In genomic region chr12:132014092-132014914, GRCh38 we compare ENCODE assay signal across 22 cellular contexts.
DNase-seq lines count a peak whose midpoint lies in the region; ATAC-seq and TF ChIP-seq lines count a peak whose summit lies in the region.
"Had no signal": no experiment of that assay in that cellular context is flagged by ENCODE, and none has a peak within 500 bp of the region (broad histone marks: within the 10 kb centered on the region; RNA-seq: fewer than 3 reads in every experiment).

No MANE protein-coding gene starts in this region.

- H3K27ac Mint-ChIP-seq in chondrocyte (ENCODE audit: unreplicated experiment): no peak overlapping the region
- no peak overlapping the region for H3K27ac Mint-ChIP-seq in T-helper 2 cell treated with Interferon-gamma antibody and Interleukin-4, amounts not matched to agents 5 μg/mL and 100 μg/mL, for 36 hours
- H3K27ac Mint-ChIP-seq: activated CD4-positive, alpha-beta T cell treated with anti-CD3 and anti-CD28 coated beads for 36 hours; activated T-helper 2 cell treated with anti-CD3 and anti-CD28 coated beads, Interferon-gamma antibody, Interleukin-2, Interleukin-4, amounts not matched to agents 10 μg/mL and 5 μg/mL and 100 μg/mL, durations not matched to agents 14 hours and 24 hours and 36 hours; CD4-positive, alpha-beta T cell; memory B cell; naive B cell had no signal

- peaks cover 44% of the 10 kb centered on the region for H3K36me3 Mint-ChIP-seq in chondrocyte (ENCODE audit: low read depth)
- H3K36me3 Mint-ChIP-seq in T-helper 2 cell treated with Interferon-gamma antibody and Interleukin-4, amounts not matched to agents 5 μg/mL and 100 μg/mL, for 36 hours (ENCODE audit: low read depth): peaks cover 45% of the 10 kb centered on the region

- TF ChIP-seq CTCF in esophagus muscularis mucosa (IDR thresholded peaks at IDR 0.05): no peak
- no peak for TF ChIP-seq CTCF in chondrocyte (IDR thresholded peaks at IDR 0.05)

- no peaks in the 10 kb centered on the region for H3K4me1 Mint-ChIP-seq in chondrocyte (ENCODE audit: low read depth)
- H3K4me1 Mint-ChIP-seq in T-helper 2 cell treated with Interferon-gamma antibody and Interleukin-4, amounts not matched to agents 5 μg/mL and 100 μg/mL, for 36 hours (ENCODE audit: low read depth): no peaks in the 10 kb centered on the region
- H3K4me1 Mint-ChIP-seq: activated CD4-positive, alpha-beta T cell treated with anti-CD3 and anti-CD28 coated beads for 36 hours had no signal

- H3K9me3 Mint-ChIP-seq in chondrocyte (ENCODE audit: low read depth): no peaks in the 10 kb centered on the region
- no peaks in the 10 kb centered on the region for H3K9me3 Mint-ChIP-seq in T-helper 2 cell treated with Interferon-gamma antibody and Interleukin-4, amounts not matched to agents 5 μg/mL and 100 μg/mL, for 36 hours
- H3K9me3 Mint-ChIP-seq: activated T-helper 2 cell treated with anti-CD3 and anti-CD28 coated beads, Interferon-gamma antibody, Interleukin-2, Interleukin-4, amounts not matched to agents 10 μg/mL and 5 μg/mL and 100 μg/mL, durations not matched to agents 14 hours and 24 hours and 36 hours; CD4-positive, alpha-beta T cell; memory B cell; naive B cell had no signal

- WGBS in right cardiac atrium: 90% methylated on average over 22 of the region's 22 CpGs
- 95% methylated on average over 13 of the region's 22 CpGs for WGBS in esophagus muscularis mucosa

- no peak overlapping the region for H3K27ac ChIP-seq in right cardiac atrium (ENCODE audit: low read length)
- H3K27ac ChIP-seq in esophagus muscularis mucosa (replicated peaks in 1 of 4): no peak overlapping the region
- H3K27ac ChIP-seq: right atrium auricular region, suprapubic skin, uterus had no signal

- in situ Hi-C loops in HAP-1 (cut with MboI; ENCODE audit: low sequenced_read_pairs): loop anchor here (25.0 kb wide), 1 partner anchor 1077 kb away; no protein-coding TSS in a partner anchor

- no peak overlapping the region for H3K4me3 Mint-ChIP-seq in chondrocyte (ENCODE audit: unreplicated experiment)
- H3K4me3 Mint-ChIP-seq in T-helper 2 cell treated with Interferon-gamma antibody and Interleukin-4, amounts not matched to agents 5 μg/mL and 100 μg/mL, for 36 hours: no peak overlapping the region
- H3K4me3 Mint-ChIP-seq: activated CD4-positive, alpha-beta T cell treated with anti-CD3 and anti-CD28 coated beads for 36 hours; CD4-positive, alpha-beta T cell; memory B cell; naive B cell had no signal

- H3K36me3 ChIP-seq in esophagus muscularis mucosa (peaks cover 60 to 99% (median 92%) of the 10 kb centered on the region in 4 donors), HAP-1 (replicated peaks) (peaks cover 60% of the 10 kb centered on the region)
- H3K36me3 ChIP-seq: uterus had no signal

- no peak for TF ChIP-seq EP300 in esophagus muscularis mucosa (IDR thresholded peaks at IDR 0.05)

- H3K4me3 ChIP-seq in right cardiac atrium (ENCODE audit: low read length): no peak overlapping the region
- H3K4me3 ChIP-seq in esophagus muscularis mucosa: no peak overlapping the region
- no peak overlapping the region for H3K4me3 ChIP-seq in HAP-1
- H3K4me3 ChIP-seq: right atrium auricular region, suprapubic skin, uterus had no signal

- intact Hi-C loops in right cardiac atrium (cut with DNase I) (no loop called here), cardiac septum (cut with DNase I) (no loop called here), esophagus muscularis mucosa (cut with DNase I) (no loop called here)

- H3K9me3 ChIP-seq in right cardiac atrium (ENCODE audit: control insufficient read depth, low read length) (no peaks in the 10 kb centered on the region), esophagus muscularis mucosa (no peaks in the 10 kb centered on the region), HAP-1 (no peaks in the 10 kb centered on the region)
- H3K9me3 ChIP-seq: right atrium auricular region, suprapubic skin, uterus had no signal

- DNase-seq in right cardiac atrium (no peak), cardiac septum (ENCODE audit: low spot score) (no peak), HK-2 (ENCODE audit: unreplicated experiment) (peak; percentile 42), glomerular visceral epithelial cell (ENCODE audit: extremely low spot score) (peak; percentile 12), esophagus muscularis mucosa (ENCODE audit: extremely low spot score) (no peak), HAP-1 (ENCODE audit: low spot score in 2 of 2) (no peak), chondrocyte (ENCODE audit: low spot score) (no peak)
- no peak for DNase-seq in T-helper 2 cell treated with Interferon-gamma antibody and Interleukin-4, amounts not matched to agents 5 μg/mL and 100 μg/mL, for 36 hours (ENCODE audit: low spot score)
- DNase-seq: activated CD4-positive, alpha-beta T cell treated with anti-CD3 and anti-CD28 coated beads for 36 hours; CD4-positive, alpha-beta T cell; kidney glomerular epithelial cell; MM.1S; naive B cell; NCI-H146; NCI-H69; Right ventricle myocardium superior; stimulated activated CD4-positive, alpha-beta T cell treated with anti-CD3 and anti-CD28 coated beads, Interleukin-15, amount 100 ng/mL, for 24 hours; uterus had no signal

- ATAC-seq in right cardiac atrium: peak; percentile 24 to 36
- ATAC-seq: activated CD4-positive, alpha-beta T cell treated with anti-CD3 and anti-CD28 coated beads for 36 hours had no signal

- no peak for TF ChIP-seq POLR2A in esophagus muscularis mucosa (IDR thresholded peaks at IDR 0.05; ENCODE audit: low read depth)

- H3K27me3 Mint-ChIP-seq in chondrocyte (ENCODE audit: low read depth): no peaks in the 10 kb centered on the region
- no peaks in the 10 kb centered on the region for H3K27me3 Mint-ChIP-seq in T-helper 2 cell treated with Interferon-gamma antibody and Interleukin-4, amounts not matched to agents 5 μg/mL and 100 μg/mL, for 36 hours (ENCODE audit: low read depth)
- H3K27me3 Mint-ChIP-seq: activated CD4-positive, alpha-beta T cell treated with anti-CD3 and anti-CD28 coated beads for 36 hours; CD4-positive, alpha-beta T cell; memory B cell; naive B cell had no signal

- H3K27me3 ChIP-seq in right cardiac atrium (ENCODE audit: control insufficient read depth, insufficient read depth) (no peaks in the 10 kb centered on the region), esophagus muscularis mucosa (no peaks in the 10 kb centered on the region), HAP-1 (ENCODE audit: low read depth) (no peaks in the 10 kb centered on the region)
- H3K27me3 ChIP-seq: right atrium auricular region, suprapubic skin, uterus had no signal

- no peaks in the 10 kb centered on the region for H3K4me1 ChIP-seq in right cardiac atrium (ENCODE audit: control insufficient read depth, insufficient read depth, low read length)
- no peaks in the 10 kb centered on the region for H3K4me1 ChIP-seq in esophagus muscularis mucosa
- H3K4me1 ChIP-seq in HAP-1: no peaks in the 10 kb centered on the region
- H3K4me1 ChIP-seq: right atrium auricular region, suprapubic skin, uterus had no signal

Comparison
In these comparisons a context has a peak if more than half of its experiments do, and no peak if none do; other contexts are left out.
1. DNase-seq: peak in HK-2 (single experiment) and glomerular visceral epithelial cell (single experiment); none in right cardiac atrium (0 of 3), cardiac septum (single experiment), esophagus muscularis mucosa (single experiment), HAP-1 (0 of 2), chondrocyte (single experiment) and T-helper 2 cell treated with Interferon-gamma antibody and Interleukin-4, amounts not matched to agents 5 μg/mL and 100 μg/mL, for 36 hours (single experiment).